9 cellular contexts compared by ENCODE assay signal in genomic region chr20:7113577-7114466, GRCh38.
DNase-seq lines count a peak whose midpoint lies in the region; ATAC-seq and TF ChIP-seq lines count a peak whose summit lies in the region.
"Had no signal": no experiment of that assay in that cellular context is flagged by ENCODE, and none has a peak within 500 bp of the region (broad histone marks: within the 10 kb centered on the region; RNA-seq: fewer than 3 reads in every experiment).

No MANE protein-coding gene starts in this region.

- DNase-seq in NCI-H2029 treated with DMSO at 0.1 percent for 48 hours (lab: John Stamatoyannopoulos, UW) (peak; percentile 28), NCI-H2029 (lab: John Stamatoyannopoulos, UW) (no peak), NCI-H2196 (lab: John Stamatoyannopoulos, UW; ENCODE audit: unreplicated experiment) (peak; percentile 44), dorsolateral prefrontal cortex (peak in 5 of 10 donors; percentile 28 to 43 (median 38)), mucosa of gallbladder (ENCODE audit: low spot score) (peak; percentile 14), T-helper 17 cell (no peak), prostate gland (ENCODE audit: low spot score) (no peak), NCI-H2107 treated with DMSO at 0.1 percent for 48 hours (lab: John Stamatoyannopoulos, UW; ENCODE audit: unreplicated experiment) (no peak)

- H3K36me3 ChIP-seq in prostate gland = no peaks in the 10 kb centered on the region
- H3K36me3 ChIP-seq: BLaER1 treated with 17β-estradiol and CSF1 and Interleukin-3, amounts not matched to agents 10 nM and 100 nM had no signal

- H3K9me3 ChIP-seq in T-helper 17 cell (ENCODE audit: control insufficient read depth, low read length, poor library complexity, severe bottlenecking) (no peaks in the 10 kb centered on the region), prostate gland (no peaks in the 10 kb centered on the region)
- H3K9me3 ChIP-seq: BLaER1 treated with 17β-estradiol and CSF1 and Interleukin-3, amounts not matched to agents 10 nM and 100 nM had no signal

- no peaks in the 10 kb centered on the region for H3K27me3 ChIP-seq in dorsolateral prefrontal cortex
- no peaks in the 10 kb centered on the region for H3K27me3 ChIP-seq in prostate gland (replicated peaks; ENCODE audit: insufficient read depth)
- H3K27me3 ChIP-seq: BLaER1 treated with 17β-estradiol and CSF1 and Interleukin-3, amounts not matched to agents 10 nM and 100 nM had no signal

- 43% methylated on average over 14 of the region's 14 CpGs for WGBS in prostate gland

- no peak overlapping the region for H3K4me3 Mint-ChIP-seq in T-helper 17 cell

- TF ChIP-seq POLR2A in prostate gland (IDR thresholded peaks at IDR 0.05) = no peak

- no peaks in the 10 kb centered on the region for H3K36me3 Mint-ChIP-seq in T-helper 17 cell (ENCODE audit: low read depth)

- H3K4me3 ChIP-seq in dorsolateral prefrontal cortex (no peak overlapping the region), prostate gland (no peak overlapping the region)
- H3K4me3 ChIP-seq: BLaER1 treated with 17β-estradiol and CSF1 and Interleukin-3, amounts not matched to agents 10 nM and 100 nM had no signal

- TF ChIP-seq CTCF in dorsolateral prefrontal cortex (IDR thresholded peaks at IDR 0.05 in 54 of 56, conservative IDR thresholded peaks at IDR 0.05 in 2 of 56; ENCODE audit: low read depth in 1 of 56, partially characterized antibody in 56 of 56) (peak in 53 of 56 donors; percentile 20 to 72 (median 50)), prostate gland (IDR thresholded peaks at IDR 0.05) (peak in 1 of 4 experiments; percentile 26)

- ATAC-seq in T-helper 17 cell = no peak

- H3K27ac ChIP-seq in dorsolateral prefrontal cortex (no peak overlapping the region), prostate gland (no peak overlapping the region)
- H3K27ac ChIP-seq: BLaER1 treated with 17β-estradiol and CSF1 and Interleukin-3, amounts not matched to agents 10 nM and 100 nM had no signal

- intact Hi-C loops in dorsolateral prefrontal cortex (cut with DNase I) (loop anchor here in 1 of 2 donors (5.0 kb wide), 1 partner anchor 743 kb away; no protein-coding TSS in a partner anchor), prostate gland (cut with DNase I) (no loop called here)

- H3K27me3 Mint-ChIP-seq in T-helper 17 cell = no peaks in the 10 kb centered on the region

- no peaks in the 10 kb centered on the region for H3K4me1 ChIP-seq in prostate gland (replicated peaks)
- H3K4me1 ChIP-seq: BLaER1 treated with 17β-estradiol and CSF1 and Interleukin-3, amounts not matched to agents 10 nM and 100 nM had no signal

- no peak overlapping the region for H3K27ac Mint-ChIP-seq in T-helper 17 cell

- H3K4me1 Mint-ChIP-seq in T-helper 17 cell = no peaks in the 10 kb centered on the region

Comparison
In these comparisons a context has a peak if more than half of its experiments do, and no peak if none do; other contexts are left out.
1. DNase-seq: peak in NCI-H2029 treated with DMSO at 0.1 percent for 48 hours (single experiment), NCI-H2196 (single experiment) and mucosa of gallbladder (single experiment); none in NCI-H2029 (single experiment), T-helper 17 cell (0 of 3), prostate gland (single experiment) and NCI-H2107 treated with DMSO at 0.1 percent for 48 hours (single experiment).